In genomic region chr10:133358920-133359300, GRCh38 we compare ENCODE assay signal across 25 cellular contexts. TPM values are rescaled to one million over a fixed set of nuclear protein-coding genes. Genes with fewer than 3 reads are reported as not detected.
DNase-seq lines count a peak whose midpoint lies in the region; ATAC-seq, FAIRE-seq and TF ChIP-seq lines count a peak whose summit lies in the region.
"Had no signal": no experiment of that assay in that cellular context is flagged by ENCODE, and none has a peak within 500 bp of the region (broad histone marks: within the 10 kb centered on the region; RNA-seq: fewer than 3 reads in every experiment).

No MANE protein-coding gene starts in this region.

- H3K27me3 Mint-ChIP-seq in CD4-positive, alpha-beta memory T cell = no peaks in the 10 kb centered on the region
- no peaks in the 10 kb centered on the region for H3K27me3 Mint-ChIP-seq in T-cell
- H3K27me3 Mint-ChIP-seq: memory B cell had no signal

- H3K27me3 ChIP-seq in CD4-positive, alpha-beta memory T cell (ENCODE audit: insufficient read depth, low read length) = no peaks in the 10 kb centered on the region
- no peaks in the 10 kb centered on the region for H3K27me3 ChIP-seq in liver (ENCODE audit: control insufficient read depth in 4 of 4, insufficient read depth in 4 of 4, low read length in 3 of 4)
- no peaks in the 10 kb centered on the region for H3K27me3 ChIP-seq in spleen (replicated peaks in 1 of 7)
- H3K27me3 ChIP-seq: adrenal gland had no signal

- H3K27ac ChIP-seq in CD4-positive, alpha-beta memory T cell (ENCODE audit: low read depth, low read length) = no peak overlapping the region
- H3K27ac ChIP-seq in liver (ENCODE audit: low read depth in 1 of 2, low read length in 2 of 2) = peak overlapping the region; percentile 91 to 93
- H3K27ac ChIP-seq in spleen = peak overlapping the region in 5 of 8 donors; percentile 14 to 89 (median 82)

- no peak for ATAC-seq in T-cell (replicated peaks in 1 of 4)

- POLR2A ChIA-PET in CD4-positive, alpha-beta memory T cell (lab: Charles Lee; ENCODE audit: partially characterized antibody) = interaction anchor here (0.5 to 5.3 kb wide), 3 partner anchors 23 to 79 kb away, joined by 3 to 38 read pairs (median 12); partner anchors contain the start of gene CALY
- POLR2A ChIA-PET in T-cell (lab: Charles Lee) = no interaction called here

- H3K27ac Mint-ChIP-seq in CD4-positive, alpha-beta memory T cell = peak overlapping the region in 4 of 7 donors; percentile 22 to 62 (median 46)
- no peak overlapping the region for H3K27ac Mint-ChIP-seq in T-cell
- H3K27ac Mint-ChIP-seq: memory B cell had no signal

- FAIRE-seq in GM12891 (lab: Jason Lieb, UNC) = no peak
- FAIRE-seq: endometrium, G401.6, K562 had no signal

- H3K36me3 ChIP-seq in CD4-positive, alpha-beta memory T cell (ENCODE audit: insufficient read depth, low read length) = no peaks in the 10 kb centered on the region
- H3K36me3 ChIP-seq in liver (ENCODE audit: control insufficient read depth in 4 of 4, insufficient read depth in 3 of 4, low read depth in 1 of 4, low read length in 3 of 4) = peaks cover 6 to 21% (median 12%) of the 10 kb centered on the region in 4 donors
- peaks cover 0 to 42% (median 19%) of the 10 kb centered on the region in 6 donors for H3K36me3 ChIP-seq in spleen

- TF ChIP-seq CTCF in liver (IDR thresholded peaks at IDR 0.05; ENCODE audit: low read depth, low read length, missing input control) (no peak), spleen (IDR thresholded peaks at IDR 0.05 in 8 of 11, conservative IDR thresholded peaks at IDR 0.05 in 3 of 11) (no peak)

- H3K4me1 ChIP-seq in CD4-positive, alpha-beta memory T cell (ENCODE audit: insufficient read depth, low read length) = peaks cover 8% of the 10 kb centered on the region
- H3K4me1 ChIP-seq in liver (ENCODE audit: control insufficient read depth in 4 of 4, insufficient read depth in 4 of 4, low read length in 3 of 4) (peaks cover 19 to 68% (median 52%) of the 10 kb centered on the region in 4 donors), spleen (peaks cover 8 to 46% (median 20%) of the 10 kb centered on the region in 6 donors)

- H3K9ac ChIP-seq in liver (ENCODE audit: low read depth in 1 of 2, low read length in 2 of 2) = peak overlapping the region in 1 of 2 donors; percentile 58

- CTCF ChIA-PET in CD4-positive, alpha-beta memory T cell (lab: Charles Lee; ENCODE audit: partially characterized antibody) = interaction anchor here (1.1 to 1.3 kb wide), 2 partner anchors 19 to 29 kb away, joined by 3 to 4 read pairs; no protein-coding TSS in a partner anchor
- CTCF ChIA-PET in T-cell (lab: Charles Lee) = interaction anchor here in 1 of 2 donors (1.0 kb wide), 1 partner anchor 29 kb away, joined by 4 read pairs; no protein-coding TSS in a partner anchor

- H3K4me3 ChIP-seq in CD4-positive, alpha-beta memory T cell (ENCODE audit: low read length in 2 of 2) = no peak overlapping the region
- H3K4me3 ChIP-seq in liver (ENCODE audit: low read depth in 1 of 3, low read length in 3 of 3) (peak overlapping the region in 2 of 3 donors; percentile 18 to 26), spleen (no peak overlapping the region)
- H3K4me3 ChIP-seq: adrenal gland, coronary artery had no signal

- WGBS in liver = 31% methylated on average over 11 of the region's 11 CpGs
- WGBS in spleen, 5 donors = 85 to 92% (median 88%) methylated on average over 10 to 11 of the region's 11 CpGs

- TF ChIP-seq RAD21 in liver (IDR thresholded peaks at IDR 0.05) = no peak

- peaks cover 0 to 11% of the 10 kb centered on the region in 2 donors for H3K36me3 Mint-ChIP-seq in CD4-positive, alpha-beta memory T cell
- H3K36me3 Mint-ChIP-seq in T-cell = peaks cover 10% of the 10 kb centered on the region

- DNase-seq in CD4-positive, alpha-beta memory T cell = peak in 2 of 5 donors; percentile 13 to 29
- DNase-seq in T-cell (no peak), spleen (no peak), AML-193 (lab: John Stamatoyannopoulos, UW) (no peak), GM12891 (ENCODE audit: insufficient read length, low spot score) (no peak), SW 1271 (lab: John Stamatoyannopoulos, UW) (no peak)
- DNase-seq: activated gamma-delta T cell; adrenal gland; kidney glomerular epithelial cell; MM.1S; NCI-H446; occipital lobe; stimulated activated CD4-positive, alpha-beta T cell treated with anti-CD3 and anti-CD28 coated beads, Interleukin-12 subunit alpha, Interleukin-12 subunit beta, amount 100 ng/mL, for 4 hours; stimulated activated CD4-positive, alpha-beta T cell treated with anti-CD3 and anti-CD28 coated beads, Interleukin-4, amount 100 ng/mL, for 24 hours had no signal

- intact Hi-C loops in CD4-positive, alpha-beta memory T cell (cut with micrococcal nuclease) = loop anchor here (1.0 to 5.0 kb wide), 4 partner anchors 14 to 51 kb away; partner anchors contain the start of genes CALY, ECHS1, MTG1 and TUBGCP2
- intact Hi-C loops in spleen (cut with DNase I; ENCODE audit: low total_unique reads) = no loop called here

- no peaks in the 10 kb centered on the region for H3K9me3 ChIP-seq in CD4-positive, alpha-beta memory T cell (ENCODE audit: control insufficient read depth in 1 of 2, low read length in 2 of 2)
- H3K9me3 ChIP-seq in liver (ENCODE audit: control insufficient read depth in 4 of 4, low read length in 3 of 4) (no peaks in the 10 kb centered on the region), spleen (no peaks in the 10 kb centered on the region)
- H3K9me3 ChIP-seq: adrenal gland had no signal

- no peaks in the 10 kb centered on the region for H3K9me3 Mint-ChIP-seq in CD4-positive, alpha-beta memory T cell
- no peaks in the 10 kb centered on the region for H3K9me3 Mint-ChIP-seq in T-cell
- H3K9me3 Mint-ChIP-seq: memory B cell had no signal

- H3K4me3 Mint-ChIP-seq in CD4-positive, alpha-beta memory T cell = peak overlapping the region in 1 of 8 donors; percentile 10
- H3K4me3 Mint-ChIP-seq in T-cell = peak overlapping the region in 2 of 3 donors; percentile 28 to 31
- H3K4me3 Mint-ChIP-seq: memory B cell had no signal

- TF ChIP-seq POLR2A in spleen (IDR thresholded peaks at IDR 0.05) (no peak), GM12891 (IDR thresholded peaks at IDR 0.05; ENCODE audit: low read depth, low read length) (no peak)

- H3K4me1 Mint-ChIP-seq in CD4-positive, alpha-beta memory T cell = peaks cover 0 to 9% (median 5%) of the 10 kb centered on the region in 4 donors
- H3K4me1 Mint-ChIP-seq in T-cell = peaks cover 0 to 13% (median 1%) of the 10 kb centered on the region in 3 donors

TF ChIP-seq in liver, 16 proteins besides CTCF, POLR2A, EP300 and RAD21 (continues in another document):
- TF ChIP-seq NR2F2 (IDR thresholded peaks at IDR 0.05) (no peak), TAF1 (conservative IDR thresholded peaks at IDR 0.05) (no peak)

TF ChIP-seq in GM12891, 5 proteins besides CTCF, POLR2A, EP300 and RAD21:
- no peak for TF ChIP-seq POU2F2 (IDR thresholded peaks at IDR 0.05; ENCODE audit: low read depth, low read length)
- TF ChIP-seq TAF1 (IDR thresholded peaks at IDR 0.05; ENCODE audit: low read depth, low read length) = no peak
- no peak for TF ChIP-seq SPI1 (IDR thresholded peaks at IDR 0.05; ENCODE audit: low read depth, low read length)
- TF ChIP-seq POLR2AphosphoS5 (IDR thresholded peaks at IDR 0.05; ENCODE audit: low read depth, low read length) = no peak
- TF ChIP-seq PAX5 (IDR thresholded peaks at IDR 0.05; ENCODE audit: insufficient read depth, low read length, severe bottlenecking) = no peak

RNA-seq across cellular contexts. Expression of gene FUOM, which starts 1.1 kb away (rescaled TPM):
- total RNA-seq in CD4-positive, alpha-beta memory T cell = 10 to 100 TPM; 17.1 to 18.1 TPM
- polyA plus RNA-seq in CD4-positive, alpha-beta memory T cell = 10 to 100 TPM; 15.6 to 16.3 TPM
- total RNA-seq in T-cell (10 to 100 TPM in 4 of 5 donors, 1 to 10 TPM in 1; 9.4 to 30.3 (median 26.9) TPM), liver (10 to 100 TPM; 24.3 to 67.6 TPM), spleen (10 to 100 TPM; 25.3 to 36.5 (median 27.7) TPM)
- polyA plus RNA-seq in liver (100 to 1,000 TPM; 124 to 194 TPM), spleen (10 to 100 TPM; 43.8 to 79.6 (median 47.9) TPM)
- 15.4 TPM for polyA plus RNA-seq in GM12891 (2012; ENCODE audit: low read depth, missing spikeins)

RNA-seq across cellular contexts. Expression of gene PRAP1, which starts 11.7 kb away (rescaled TPM):
- not detected for total RNA-seq in CD4-positive, alpha-beta memory T cell
- not detected for polyA plus RNA-seq in CD4-positive, alpha-beta memory T cell
- total RNA-seq in T-cell (not detected), liver (100 to 1,000 TPM in 1 of 2 donors, 10 to 100 TPM in 1; 60.8 to 174 TPM), spleen (not detected)
- polyA plus RNA-seq in liver (100 to 1,000 TPM; 315 to 426 TPM), spleen (not detected)
- polyA plus RNA-seq in GM12891 (2012; ENCODE audit: low read depth, missing spikeins) = not detected
- total RNA-seq: fibroblast of lung, K562, myocyte, occipital lobe, OCI-LY7, renal cortical epithelial cell had no signal
- polyA plus RNA-seq: fibroblast of lung had no signal

RNA-seq across cellular contexts. Expression of gene ECHS1, which starts 14.2 kb away (rescaled TPM):
- 10 to 100 TPM; 29.7 to 30.6 TPM for total RNA-seq in CD4-positive, alpha-beta memory T cell
- polyA plus RNA-seq in CD4-positive, alpha-beta memory T cell = 100 to 1,000 TPM in 1 of 2 donors, 10 to 100 TPM in 1; 81.4 to 117 TPM
- total RNA-seq in T-cell (10 to 100 TPM; 17.6 to 31.7 (median 27.2) TPM), liver (100 to 1,000 TPM in 1 of 2 donors, 10 to 100 TPM in 1; 41.5 to 214 TPM), spleen (10 to 100 TPM; 29.8 to 46.2 (median 44.8) TPM)
- polyA plus RNA-seq in liver (100 to 1,000 TPM; 493 to 849 TPM), spleen (10 to 100 TPM; 54.8 to 81.2 (median 62.7) TPM)
- 71.8 TPM for polyA plus RNA-seq in GM12891 (2012; ENCODE audit: low read depth, missing spikeins)

RNA-seq across cellular contexts. Expression of gene PAOX, which starts 20.2 kb away (rescaled TPM):
- 1 to 10 TPM; 9.1 to 9.5 TPM for total RNA-seq in CD4-positive, alpha-beta memory T cell
- 10 to 100 TPM in 1 of 2 donors, 1 to 10 TPM in 1; 7.6 to 10.3 TPM for polyA plus RNA-seq in CD4-positive, alpha-beta memory T cell
- total RNA-seq in T-cell (10 to 100 TPM in 3 of 5 donors, 1 to 10 TPM in 2; 4.3 to 20.0 (median 14.5) TPM), liver (10 to 100 TPM in 1 of 2 donors, 1 to 10 TPM in 1; 4.8 to 17.5 TPM), spleen (10 to 100 TPM; 16.2 to 34.0 (median 22.8) TPM)
- polyA plus RNA-seq in liver (10 to 100 TPM in 1 of 2 donors, 1 to 10 TPM in 1; 9.1 to 17.8 TPM), spleen (10 to 100 TPM; 15.4 to 26.0 (median 19.3) TPM)
- polyA plus RNA-seq in GM12891 (2012; ENCODE audit: low read depth, missing spikeins) = 5.3 TPM

RNA-seq across cellular contexts. Expression of gene CALY, which starts 22.2 kb away (rescaled TPM):
- total RNA-seq in CD4-positive, alpha-beta memory T cell = 1 to 10 TPM; 6.4 to 7.2 TPM
- 1 to 10 TPM; 1.4 to 2.2 TPM for polyA plus RNA-seq in CD4-positive, alpha-beta memory T cell
- total RNA-seq in T-cell (1 to 10 TPM in 4 of 5 donors, under 1 TPM in 1; 0.68 to 5.1 (median 3.6) TPM), liver (not detected), spleen (1 to 10 TPM in 3 of 7 donors, under 1 TPM in 3, not detected in 1; 0.30 to 3.4 (median 0.94) TPM)
- polyA plus RNA-seq in liver (under 1 TPM in 1 of 2 donors, not detected in 1; 0.07 TPM), spleen (under 1 TPM; 0.04 to 0.12 (median 0.10) TPM)
- not detected for polyA plus RNA-seq in GM12891 (2012; ENCODE audit: low read depth, missing spikeins)
- total RNA-seq: fibroblast of lung, HT-29, K562, myocyte, OCI-LY7, renal cortical epithelial cell had no signal
- polyA plus RNA-seq: fibroblast of lung, K562 had no signal

Comparison
In these comparisons a context has a peak if more than half of its experiments do, and no peak if none do; other contexts are left out.
1. H3K4me3 ChIP-seq: peak in liver (2 of 3); none in CD4-positive, alpha-beta memory T cell (0 of 2) and spleen (0 of 8).
2. H3K27ac Mint-ChIP-seq: peak in CD4-positive, alpha-beta memory T cell (4 of 7); none in T-cell (0 of 2).
3. RNA of gene PRAP1, which starts 11.7 kb away (total RNA-seq): 60.8 to 174 TPM in liver; not detected in CD4-positive, alpha-beta memory T cell, not detected in T-cell and not detected in spleen; every median in the first group is over 10 times any median in the second.